ENCODE assay signal across 8 cellular contexts in genomic region chr21:36319406-36319766, GRCh38. TPM values are rescaled to one million over a fixed set of nuclear protein-coding genes. Genes with fewer than 3 reads are reported as not detected.
DNase-seq lines count a peak whose midpoint lies in the region; ATAC-seq and TF ChIP-seq lines count a peak whose summit lies in the region.
"Not testable (repeated sequence)": the region's sequence is repeated elsewhere in the genome, so short reads cannot be mapped to it uniquely, and the experiment has no call there.

No MANE protein-coding gene starts in this region.

- POLR2A ChIA-PET in activated CD4-positive, alpha-beta T cell treated with anti-CD3 and anti-CD28 coated beads for 36 hours (lab: Charles Lee) = interaction anchor here (0.6 to 2.5 kb wide), 12 partner anchors 10 to 647 kb away, joined by 3 to 27 read pairs (median 6); partner anchors contain the start of genes DOP1B, HLCS and SETD4

- CTCF ChIA-PET in activated CD4-positive, alpha-beta T cell treated with anti-CD3 and anti-CD28 coated beads for 36 hours (lab: Charles Lee) = interaction anchor here (0.7 to 5.4 kb wide), 10 partner anchors 10 to 638 kb away, joined by 3 to 31 read pairs (median 4); no protein-coding TSS in a partner anchor

- H4K20me1 ChIP-seq in Karpas-422 (ENCODE audit: insufficient read depth, low read depth, low read length); fibroblast of lung (ENCODE audit: control insufficient read depth, extremely low read depth, insufficient read depth, low read length): not testable (repeated sequence)

- H3K36me3 ChIP-seq in CD4-positive, CD25-positive, alpha-beta regulatory T cell (ENCODE audit: control insufficient read depth, insufficient read depth, low read length) = peaks cover 14% of the 10 kb centered on the region
- not testable (repeated sequence) for H3K36me3 ChIP-seq in Karpas-422 (ENCODE audit: insufficient read depth, low read length); fibroblast of lung (ENCODE audit: control insufficient read depth, insufficient read depth, low read length); right lobe of liver; ovary

- peaks cover 10 to 42% (median 31%) of the 10 kb centered on the region in 4 donors for H3K4me1 Mint-ChIP-seq in CD4-positive, CD25-positive, alpha-beta regulatory T cell
- peaks cover 31% of the 10 kb centered on the region for H3K4me1 Mint-ChIP-seq in activated CD4-positive, alpha-beta T cell treated with anti-CD3 and anti-CD28 coated beads for 36 hours
- peaks cover 37% of the 10 kb centered on the region for H3K4me1 Mint-ChIP-seq in brain

- H3K36me3 Mint-ChIP-seq in CD4-positive, CD25-positive, alpha-beta regulatory T cell = peaks cover 11% of the 10 kb centered on the region
- peaks cover 18% of the 10 kb centered on the region for H3K36me3 Mint-ChIP-seq in activated CD4-positive, alpha-beta T cell treated with anti-CD3 and anti-CD28 coated beads for 36 hours (ENCODE audit: low read depth)
- peaks cover 22% of the 10 kb centered on the region for H3K36me3 Mint-ChIP-seq in brain

- ATAC-seq in CD4-positive, CD25-positive, alpha-beta regulatory T cell (ENCODE audit: low read depth in 2 of 2); activated CD4-positive, alpha-beta T cell treated with anti-CD3 and anti-CD28 coated beads for 36 hours; right lobe of liver: not testable (repeated sequence)

- peak overlapping the region; percentile 47; the same call in 1 of the 2 replicates for H3K9ac ChIP-seq in Karpas-422 (ENCODE audit: low read length)
- H3K9ac ChIP-seq in fibroblast of lung (ENCODE audit: insufficient read depth, low read length) = not testable (repeated sequence)

- intact Hi-C loops in activated CD4-positive, alpha-beta T cell treated with anti-CD3 and anti-CD28 coated beads for 36 hours (cut with DNase I, micrococcal nuclease); right lobe of liver (cut with DNase I); ovary (cut with DNase I): not testable (repeated sequence)

- H2AFZ ChIP-seq in Karpas-422 (ENCODE audit: low read length) (peak overlapping the region; percentile 92), fibroblast of lung (ENCODE audit: low read length) (peak overlapping the region; percentile 85)

- H3K4me3 Mint-ChIP-seq in CD4-positive, CD25-positive, alpha-beta regulatory T cell = peak overlapping the region; percentile 92 to 96 (median 94)
- peak overlapping the region; percentile 94 for H3K4me3 Mint-ChIP-seq in activated CD4-positive, alpha-beta T cell treated with anti-CD3 and anti-CD28 coated beads for 36 hours
- peak overlapping the region; percentile 90 to 96 (median 92) for H3K4me3 Mint-ChIP-seq in brain

- H3K4me2 ChIP-seq in Karpas-422 (ENCODE audit: low read depth, low read length, poor library complexity, severe bottlenecking) (peak overlapping the region; percentile 89), fibroblast of lung (ENCODE audit: extremely low read depth, insufficient read depth, low read length) (peak overlapping the region; percentile 79)

- peaks cover 40% of the 10 kb centered on the region for H3K79me2 ChIP-seq in Karpas-422 (ENCODE audit: low read length)
- H3K79me2 ChIP-seq in fibroblast of lung (ENCODE audit: control insufficient read depth, insufficient read depth, low read length) = peaks cover 39% of the 10 kb centered on the region

- not testable (repeated sequence) for H3K27me3 ChIP-seq in CD4-positive, CD25-positive, alpha-beta regulatory T cell (ENCODE audit: control insufficient read depth, insufficient read depth, low read length); Karpas-422 (ENCODE audit: low read length); fibroblast of lung (ENCODE audit: control insufficient read depth, insufficient read depth, low read length); right lobe of liver; ovary

- not testable (repeated sequence) for TF ChIP-seq POLR2A in right lobe of liver (IDR thresholded peaks at IDR 0.05); ovary (IDR thresholded peaks at IDR 0.05)

- H3K27ac ChIP-seq in CD4-positive, CD25-positive, alpha-beta regulatory T cell (ENCODE audit: insufficient read depth, low read length, poor library complexity, severe bottlenecking) = peak overlapping the region; percentile 91
- H3K27ac ChIP-seq in Karpas-422 (ENCODE audit: low read length) = not testable (repeated sequence)
- H3K27ac ChIP-seq in fibroblast of lung (ENCODE audit: insufficient read depth, low read length) = peak overlapping the region; percentile 66
- peak overlapping the region; percentile 96 to 98 (median 97) for H3K27ac ChIP-seq in right lobe of liver
- peak overlapping the region; percentile 89 to 99 for H3K27ac ChIP-seq in ovary
- peak overlapping the region; percentile 86 for H3K27ac ChIP-seq in temporal lobe (ENCODE audit: low read depth, low read length)

- peaks cover 25% of the 10 kb centered on the region for H3K4me1 ChIP-seq in CD4-positive, CD25-positive, alpha-beta regulatory T cell (ENCODE audit: control insufficient read depth, insufficient read depth, low read length, poor library complexity, severe bottlenecking)
- H3K4me1 ChIP-seq in Karpas-422 (ENCODE audit: low read length) (peaks cover 30% of the 10 kb centered on the region), right lobe of liver (peaks cover 0 to 22% (median 10%) of the 10 kb centered on the region in 4 donors)
- not testable (repeated sequence) for H3K4me1 ChIP-seq in fibroblast of lung (ENCODE audit: control insufficient read depth, extremely low read depth, insufficient read depth, low read length); ovary (ENCODE audit: insufficient read depth)

- TF ChIP-seq CTCF in brain (conservative IDR thresholded peaks at IDR 0.05); fibroblast of lung (conservative IDR thresholded peaks at IDR 0.05 in 1 of 2, IDR thresholded peaks at IDR 0.05 in 1 of 2; ENCODE audit: low read depth in 1 of 2, low read length in 2 of 2); right lobe of liver (IDR thresholded peaks at IDR 0.05); ovary (IDR thresholded peaks at IDR 0.05): not testable (repeated sequence)

- H3K27me3 Mint-ChIP-seq in CD4-positive, CD25-positive, alpha-beta regulatory T cell; activated CD4-positive, alpha-beta T cell treated with anti-CD3 and anti-CD28 coated beads for 36 hours: not testable (repeated sequence)
- peaks cover 16% of the 10 kb centered on the region for H3K27me3 Mint-ChIP-seq in brain

- not testable (repeated sequence) for H3K9me2 ChIP-seq in Karpas-422 (replicated peaks; ENCODE audit: insufficient read depth, low read length)

- not testable (repeated sequence) for DNase-seq in CD4-positive, CD25-positive, alpha-beta regulatory T cell; Karpas-422; activated CD4-positive, alpha-beta T cell treated with anti-CD3 and anti-CD28 coated beads for 36 hours; fibroblast of lung (ENCODE audit: low read depth in 2 of 2)
- peak in 1 of 3 donors; percentile 56 for DNase-seq in right lobe of liver
- peak in 2 of 5 donors; percentile 53 to 62 for DNase-seq in ovary

- WGBS in right lobe of liver (ENCODE audit: insufficient coverage, low coverage, low lambda C conversion rate, missing lambda C conversion rate) = 22% methylated on average over 14 of the region's 17 CpGs
- 33 to 47% (median 39%) methylated on average over 17 of the region's 17 CpGs for WGBS in ovary, 3 donors

- H3K27ac Mint-ChIP-seq in CD4-positive, CD25-positive, alpha-beta regulatory T cell = peak overlapping the region; percentile 53 to 96 (median 92)
- peak overlapping the region; percentile 97 for H3K27ac Mint-ChIP-seq in activated CD4-positive, alpha-beta T cell treated with anti-CD3 and anti-CD28 coated beads for 36 hours
- H3K27ac Mint-ChIP-seq in brain = peak overlapping the region; percentile 97 to 100 (median 99)

- H3K9me3 Mint-ChIP-seq in CD4-positive, CD25-positive, alpha-beta regulatory T cell; activated CD4-positive, alpha-beta T cell treated with anti-CD3 and anti-CD28 coated beads for 36 hours (ENCODE audit: low read depth): not testable (repeated sequence)
- H3K9me3 Mint-ChIP-seq in brain = peaks cover 13 to 19% (median 14%) of the 10 kb centered on the region in 5 experiments

- H3K4me3 ChIP-seq in CD4-positive, CD25-positive, alpha-beta regulatory T cell (ENCODE audit: low read depth, low read length) = peak overlapping the region; percentile 87
- peak overlapping the region; percentile 72; the same call in 1 of the 2 replicates for H3K4me3 ChIP-seq in Karpas-422 (ENCODE audit: low read length)
- peak overlapping the region; percentile 45 to 74 (median 58) for H3K4me3 ChIP-seq in fibroblast of lung (replicated peaks in 1 of 4; ENCODE audit: control extremely low read depth in 1 of 4, insufficient read depth in 1 of 4, low read depth in 3 of 4, low read length in 4 of 4)
- peak overlapping the region; percentile 76 to 90 (median 84) for H3K4me3 ChIP-seq in right lobe of liver
- peak overlapping the region; percentile 96 for H3K4me3 ChIP-seq in ovary

- H3K9me3 ChIP-seq in CD4-positive, CD25-positive, alpha-beta regulatory T cell (ENCODE audit: control insufficient read depth in 2 of 2, low read length in 2 of 2); Karpas-422 (ENCODE audit: low read length); fibroblast of lung (ENCODE audit: control insufficient read depth, insufficient read depth, low read depth, low read length); right lobe of liver; ovary: not testable (repeated sequence)

- TF ChIP-seq EP300 in ovary (IDR thresholded peaks at IDR 0.05) = not testable (repeated sequence)

RNA-seq across cellular contexts. Expression of gene MORC3, which starts 0.6 kb away (rescaled TPM):
- 68.2 TPM for total RNA-seq in CD4-positive, CD25-positive, alpha-beta regulatory T cell
- 10 to 100 TPM; 31.8 to 55.6 (median 44.6) TPM for polyA plus RNA-seq in CD4-positive, CD25-positive, alpha-beta regulatory T cell
- total RNA-seq in Karpas-422 (2014; rRNA removed; shearing (Covaris generic); ENCODE audit: low replicate concordance) = 13.8 and 15.9 TPM in 2 replicates
- 10 to 100 TPM; 23.9 to 25.0 TPM for total RNA-seq in activated CD4-positive, alpha-beta T cell treated with anti-CD3 and anti-CD28 coated beads for 36 hours
- polyA plus RNA-seq in brain (ENCODE audit: insufficient read depth, low read depth, low replicate concordance) = 7.4 TPM
- total RNA-seq in fibroblast of lung = 48.5 and 51.7 TPM in 2 replicates
- polyA plus RNA-seq in fibroblast of lung = 20.3 and 24.4 TPM in 2 replicates
- polyA plus RNA-seq in fibroblast of lung (2012) = 9.8 and 11.4 TPM in 2 replicates
- 0.96 and 2.4 TPM in 2 replicates for polyA minus RNA-seq in fibroblast of lung (ENCODE audit: low replicate concordance)
- 10 to 100 TPM in 4 of 6 experiments, 1 to 10 TPM in 2; 8.5 to 16.5 (median 12.0) TPM for total RNA-seq in right lobe of liver
- 10 to 100 TPM; 35.4 to 55.6 (median 39.1) TPM for total RNA-seq in ovary
- polyA plus RNA-seq in ovary = 10 to 100 TPM; 18.9 to 26.0 TPM
- total RNA-seq in temporal lobe = 93.2 TPM
